18 cellular contexts compared by ENCODE assay signal in the genomic region with DNA sequence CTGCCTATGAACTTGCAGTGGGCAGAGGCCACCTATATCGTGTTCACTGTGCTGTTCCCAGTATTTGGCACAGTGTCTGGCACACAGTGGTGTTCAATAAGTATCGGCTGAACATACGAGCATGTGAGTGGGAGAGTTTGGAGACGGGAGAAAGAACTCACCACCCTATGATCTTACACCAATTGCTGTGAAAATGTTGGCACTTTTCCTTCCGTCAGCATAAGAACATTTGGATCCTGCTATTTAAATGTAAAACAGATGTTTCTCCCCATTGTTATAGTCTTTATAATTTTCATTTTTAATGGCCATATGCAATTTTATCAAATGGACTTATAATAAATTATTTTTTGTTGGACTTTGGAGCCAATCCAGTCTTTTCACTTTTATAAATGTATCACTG.
"Had no signal": no experiment of that assay in that cellular context is flagged by ENCODE, and none has a peak within 500 bp of the region (broad histone marks: within the 10 kb centered on the region; RNA-seq: fewer than 3 reads in every experiment).

No MANE protein-coding gene starts in this region.

- H3K36me3 ChIP-seq: gastroesophageal sphincter, left ventricle myocardium inferior, lower lobe of right lung, pancreas had no signal

- H3K27me3 ChIP-seq: gastroesophageal sphincter, pancreas had no signal

- ATAC-seq: esophagus mucosa, gastroesophageal sphincter, left cardiac atrium, lower lobe of right lung, pancreas, right cardiac atrium had no signal

- H3K4me3 ChIP-seq: gastroesophageal sphincter, left ventricle myocardium inferior, lower lobe of right lung, pancreas had no signal

- FAIRE-seq: endometrium, keratinocyte, pancreas, small intestine, urothelium cell line had no signal

- H3K9me3 ChIP-seq: gastroesophageal sphincter, left ventricle myocardium inferior, lower lobe of right lung, pancreas had no signal

- H3K27ac ChIP-seq: gastroesophageal sphincter, left ventricle myocardium inferior, lower lobe of right lung, pancreas had no signal

- DNase-seq: cortex of kidney; effector memory CD4-positive, alpha-beta T cell; immature natural killer cell; left cardiac atrium; left ventricle myocardium inferior; lower lobe of right lung; naive B cell; occipital lobe; pancreas; right cardiac atrium; small intestine; stimulated activated CD4-positive, alpha-beta T cell treated with anti-CD3 and anti-CD28 coated beads, Interleukin-12 subunit alpha, Interleukin-12 subunit beta, amount 100 ng/mL, for 4 hours; stimulated activated naive CD4-positive, alpha-beta T cell treated with Interleukin-2 at 50 U/mL for 16 hours had no signal

- H3K4me1 ChIP-seq: gastroesophageal sphincter, left ventricle myocardium inferior, lower lobe of right lung, pancreas had no signal
